In genomic region chr9:130849356-130849755, GRCh38 we compare ENCODE assay signal across 21 cellular contexts. TPM values are rescaled to one million over a fixed set of nuclear protein-coding genes. Genes with fewer than 3 reads are reported as not detected.
DNase-seq lines count a peak whose midpoint lies in the region; ATAC-seq and TF ChIP-seq lines count a peak whose summit lies in the region.
"Had no signal": no experiment of that assay in that cellular context is flagged by ENCODE, and none has a peak within 500 bp of the region (broad histone marks: within the 10 kb centered on the region; RNA-seq: fewer than 3 reads in every experiment).

No MANE protein-coding gene starts in this region.

- no peak for DNase-seq in GM23338 (ENCODE audit: low spot score)
- no peak for DNase-seq in ascending aorta (ENCODE audit: low spot score in 2 of 2)
- DNase-seq in GM19240 (ENCODE audit: insufficient read length, low spot score), result no peak
- no peak for DNase-seq in mucosa of gallbladder (ENCODE audit: low spot score)
- no peak for DNase-seq in posterior vena cava (ENCODE audit: low spot score)
- DNase-seq: activated CD4-positive, alpha-beta memory T cell treated with anti-CD3 and anti-CD28 coated beads, Interleukin-2, amount 10 ng/mL, durations not matched to agents 7 days and 5 days; activated gamma-delta T cell; CD4-positive, alpha-beta memory T cell; cortex of kidney; Karpas-422; left lung; NCI-H187; NCI-H526; RPMI8226; stimulated activated CD4-positive, alpha-beta T cell treated with anti-CD3 and anti-CD28 coated beads, Interleukin-4, amount 100 ng/mL, for 4 hours; stimulated activated naive CD8-positive, alpha-beta T cell treated with anti-CD3 and anti-CD28 coated beads, Interleukin-15, amount 100 ng/mL, for 72 hours had no signal

- H3K9me3 ChIP-seq in ascending aorta, result no peaks in the 10 kb centered on the region
- no peaks in the 10 kb centered on the region for H3K9me3 ChIP-seq in muscle layer of colon (ENCODE audit: low read length)
- H3K9me3 ChIP-seq in subcutaneous abdominal adipose tissue (ENCODE audit: control insufficient read depth in 5 of 5, low read length in 5 of 5), result no peaks in the 10 kb centered on the region
- H3K9me3 ChIP-seq: left lung had no signal

- H3K4me2 ChIP-seq in GM23338, result no peak overlapping the region

- H3K27me3 ChIP-seq in GM23338 (ENCODE audit: insufficient read depth) (no peaks in the 10 kb centered on the region), ascending aorta (no peaks in the 10 kb centered on the region), muscle layer of colon (ENCODE audit: control insufficient read depth in 1 of 2, insufficient read depth in 2 of 2, low read length in 2 of 2) (no peaks in the 10 kb centered on the region), subcutaneous abdominal adipose tissue (ENCODE audit: control insufficient read depth in 5 of 5, insufficient read depth in 4 of 5, low read length in 5 of 5) (no peaks in the 10 kb centered on the region)
- H3K27me3 ChIP-seq: left lung had no signal

- no peaks in the 10 kb centered on the region for H3K9me2 ChIP-seq in GM23338 (ENCODE audit: insufficient read depth)

- H3K79me2 ChIP-seq in GM23338 (replicated peaks; ENCODE audit: insufficient read depth), result peaks cover 91% of the 10 kb centered on the region

- H3K9ac ChIP-seq in muscle layer of colon (ENCODE audit: low read length) (no peak overlapping the region), subcutaneous abdominal adipose tissue (ENCODE audit: low read length in 5 of 5) (peak overlapping the region in 1 of 5 donors; percentile 24)

- no peak for ATAC-seq in GM23338
- no peak for ATAC-seq in HG02642 (IDR thresholded peaks at IDR 0.05; ENCODE audit: poor library complexity, unreplicated experiment)
- ATAC-seq: left lung; stimulated activated naive CD8-positive, alpha-beta T cell treated with anti-CD3 and anti-CD28 coated beads, Interleukin-15, amount 100 ng/mL, for 72 hours had no signal

- peaks cover 39% of the 10 kb centered on the region for H3K4me1 Mint-ChIP-seq in GM23338
- H3K4me1 Mint-ChIP-seq: activated CD4-positive, alpha-beta memory T cell treated with anti-CD3 and anti-CD28 coated beads, Interleukin-2, amount 10 ng/mL, durations not matched to agents 7 days and 5 days had no signal

- H3K27ac Mint-ChIP-seq in GM23338, result no peak overlapping the region
- H3K27ac Mint-ChIP-seq: activated CD4-positive, alpha-beta memory T cell treated with anti-CD3 and anti-CD28 coated beads, Interleukin-2, amount 10 ng/mL, durations not matched to agents 7 days and 5 days; CD4-positive, alpha-beta memory T cell had no signal

- TF ChIP-seq CTCF in GM23338 (conservative IDR thresholded peaks at IDR 0.05; ENCODE audit: low read depth in 2 of 2) (no peak), ascending aorta (IDR thresholded peaks at IDR 0.05) (no peak)

- H3K9me3 Mint-ChIP-seq in GM23338, result no peaks in the 10 kb centered on the region
- H3K9me3 Mint-ChIP-seq: activated CD4-positive, alpha-beta memory T cell treated with anti-CD3 and anti-CD28 coated beads, Interleukin-2, amount 10 ng/mL, durations not matched to agents 7 days and 5 days; CD4-positive, alpha-beta memory T cell; stimulated activated naive CD8-positive, alpha-beta T cell treated with anti-CD3 and anti-CD28 coated beads, Interleukin-15, amount 100 ng/mL, for 72 hours had no signal

- peaks cover 58% of the 10 kb centered on the region for H3K4me1 ChIP-seq in GM23338 (ENCODE audit: insufficient read depth)
- H3K4me1 ChIP-seq in ascending aorta, result peaks cover 5 to 44% of the 10 kb centered on the region in 2 donors
- peaks cover 65% of the 10 kb centered on the region for H3K4me1 ChIP-seq in muscle layer of colon (ENCODE audit: insufficient read depth, low read length)
- H3K4me1 ChIP-seq in subcutaneous abdominal adipose tissue (ENCODE audit: control insufficient read depth in 5 of 5, insufficient read depth in 5 of 5, low read length in 5 of 5), result peaks cover 10 to 46% (median 35%) of the 10 kb centered on the region in 5 donors

- H3K36me3 ChIP-seq in GM23338 (ENCODE audit: insufficient read depth) (no peaks in the 10 kb centered on the region), ascending aorta (peaks cover 5% of the 10 kb centered on the region in 2 donors), muscle layer of colon (ENCODE audit: insufficient read depth, low read length) (peaks cover 10% of the 10 kb centered on the region), subcutaneous abdominal adipose tissue (ENCODE audit: control insufficient read depth in 5 of 5, insufficient read depth in 5 of 5, low read length in 5 of 5) (peaks cover 3 to 5% (median 4%) of the 10 kb centered on the region in 5 donors)

- H3K27ac ChIP-seq in GM23338 (ENCODE audit: low read depth) (0 out of 2 replicates have a peak overlapping the region, but pooled peaks have one; percentile 96), ascending aorta (peak overlapping the region; percentile 95 to 98), muscle layer of colon (ENCODE audit: low read depth, low read length) (peak overlapping the region; percentile 69), subcutaneous abdominal adipose tissue (ENCODE audit: low read depth, low read length) (peak overlapping the region; percentile 100)

- H2AFZ ChIP-seq in GM23338, result no peak overlapping the region

- H3K27me3 Mint-ChIP-seq in GM23338 (ENCODE audit: insufficient read depth, low read depth, poor library complexity), result no peaks in the 10 kb centered on the region
- H3K27me3 Mint-ChIP-seq: activated CD4-positive, alpha-beta memory T cell treated with anti-CD3 and anti-CD28 coated beads, Interleukin-2, amount 10 ng/mL, durations not matched to agents 7 days and 5 days; CD4-positive, alpha-beta memory T cell; stimulated activated naive CD8-positive, alpha-beta T cell treated with anti-CD3 and anti-CD28 coated beads, Interleukin-15, amount 100 ng/mL, for 72 hours had no signal

- intact Hi-C loops in ascending aorta (cut with DNase I) (loop anchor here (5.0 kb wide), 2 partner anchors 137 to 157 kb away; partner anchors contain the start of gene EXOSC2), posterior vena cava (cut with DNase I) (no loop called here)

- H4K20me1 ChIP-seq in GM23338 (replicated peaks; ENCODE audit: insufficient read depth), result peaks cover 29% of the 10 kb centered on the region

- peaks cover 10% of the 10 kb centered on the region for H3K36me3 Mint-ChIP-seq in GM23338 (ENCODE audit: low read depth)

- peaks cover 9% of the 10 kb centered on the region; the same call in 1 of the 2 replicates for H3F3A ChIP-seq in GM23338 (replicated peaks; ENCODE audit: low read depth)

- H3K4me3 Mint-ChIP-seq in GM23338, result no peak overlapping the region
- H3K4me3 Mint-ChIP-seq: activated CD4-positive, alpha-beta memory T cell treated with anti-CD3 and anti-CD28 coated beads, Interleukin-2, amount 10 ng/mL, durations not matched to agents 7 days and 5 days; CD4-positive, alpha-beta memory T cell; stimulated activated naive CD8-positive, alpha-beta T cell treated with anti-CD3 and anti-CD28 coated beads, Interleukin-15, amount 100 ng/mL, for 72 hours had no signal

- no peak overlapping the region for H3K4me3 ChIP-seq in GM23338
- no peak overlapping the region for H3K4me3 ChIP-seq in ascending aorta
- no peak overlapping the region for H3K4me3 ChIP-seq in muscle layer of colon (ENCODE audit: low read depth in 1 of 2, low read length in 2 of 2)
- no peak overlapping the region for H3K4me3 ChIP-seq in subcutaneous abdominal adipose tissue (ENCODE audit: low read depth in 1 of 5, low read length in 5 of 5)
- H3K4me3 ChIP-seq: left lung had no signal

RNA-seq across cellular contexts. Expression of gene ABL1, which starts 14.3 kb away (rescaled TPM):
- 80.4 and 85.1 TPM in 2 replicates for total RNA-seq in GM23338 (2014; rRNA removed; shearing (Covaris generic))
- 20.7 and 23.4 TPM in 2 replicates for polyA plus RNA-seq in GM23338 (2016; fragmentation: Nextera tagmentation; extraction: Ambion mirVana)
- total RNA-seq in ascending aorta (99.1 TPM), mucosa of gallbladder (85.9 TPM), posterior vena cava (10 to 100 TPM; 80.5 to 85.0 TPM)

RNA-seq across cellular contexts. Expression of gene QRFP, which starts 47.3 kb away (rescaled TPM):
- not detected in 2 replicates for total RNA-seq in GM23338 (2014; rRNA removed; shearing (Covaris generic))
- polyA plus RNA-seq in GM23338 (2016; fragmentation: Nextera tagmentation; extraction: Ambion mirVana), result not detected in 2 replicates
- not detected for total RNA-seq in ascending aorta
- total RNA-seq in mucosa of gallbladder, result not detected
- total RNA-seq in posterior vena cava, result not detected
- total RNA-seq: activated CD4-positive, alpha-beta memory T cell treated with anti-CD3 and anti-CD28 coated beads, Interleukin-2, amount 10 ng/mL, durations not matched to agents 7 days and 5 days; bronchial epithelial cell; CD4-positive, alpha-beta memory T cell; mononuclear cell had no signal
- polyA plus RNA-seq: CD4-positive, alpha-beta memory T cell had no signal
